27 cellular contexts compared by ENCODE assay signal in the genomic region with DNA sequence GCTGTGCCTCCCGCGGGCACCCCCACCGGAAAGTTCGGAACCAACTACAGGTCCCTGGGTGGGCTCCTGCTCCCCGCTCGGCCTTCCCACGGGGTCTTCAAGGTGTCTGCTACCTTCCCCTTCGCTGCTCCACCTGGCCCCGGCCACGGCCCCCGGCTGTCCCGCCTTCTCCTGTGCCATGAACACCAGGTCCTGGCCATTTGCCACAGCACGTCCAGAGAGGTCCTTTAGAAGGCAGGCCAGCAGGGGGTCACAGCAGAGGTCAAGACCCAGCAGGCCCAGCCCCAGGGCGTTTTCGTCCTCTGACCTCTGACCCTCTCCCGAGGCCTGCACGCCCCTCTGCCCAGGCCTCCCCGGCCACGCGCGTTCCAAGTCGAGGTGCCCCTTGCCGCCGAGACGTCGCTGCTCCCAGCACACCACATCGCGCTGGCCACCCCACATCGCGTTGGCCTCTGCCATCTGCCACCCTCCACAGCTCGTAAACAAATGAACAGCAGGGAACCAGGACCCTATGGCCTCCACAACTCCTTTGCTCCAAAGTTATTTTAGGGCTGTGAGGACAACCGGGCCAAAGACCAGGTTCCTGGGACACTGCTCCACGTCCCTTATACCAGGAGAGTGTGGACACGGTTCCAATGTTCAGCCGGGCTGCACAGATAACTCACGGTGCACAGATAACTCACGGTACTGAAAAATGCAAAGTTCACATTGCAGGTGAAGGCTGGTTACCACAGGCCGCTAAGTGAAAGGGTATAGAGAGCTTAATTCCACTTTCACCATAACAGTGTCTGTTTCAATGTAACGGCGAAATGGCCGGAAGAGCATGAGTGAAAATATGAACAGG.
DNase-seq lines count a peak whose midpoint lies in the region; ATAC-seq and TF ChIP-seq lines count a peak whose summit lies in the region.
"Had no signal": no experiment of that assay in that cellular context is flagged by ENCODE, and none has a peak within 500 bp of the region (broad histone marks: within the 10 kb centered on the region; RNA-seq: fewer than 3 reads in every experiment).

No MANE protein-coding gene starts in this region.

- H3K79me2 ChIP-seq in H9 (ENCODE audit: insufficient read depth, low read length) = no peaks in the 10 kb centered on the region

- no peak overlapping the region for H2AFZ ChIP-seq in H9 (ENCODE audit: low read length)

- H3K4me3 Mint-ChIP-seq in H9 (no peak overlapping the region), progenitor cell of endocrine pancreas (ENCODE audit: low read depth) (no peak overlapping the region)
- H3K4me3 Mint-ChIP-seq: effector memory CD8-positive, alpha-beta T cell; T-helper 2 cell treated with Interferon-gamma antibody and Interleukin-4, amounts not matched to agents 5 μg/mL and 100 μg/mL, for 36 hours had no signal

- H3K27me3 Mint-ChIP-seq in H9 (ENCODE audit: low read depth) (peaks cover 8% of the 10 kb centered on the region; the same call in 1 of the 2 replicates), progenitor cell of endocrine pancreas (peaks cover 16% of the 10 kb centered on the region)

- H4K8ac ChIP-seq in H9 (replicated peaks; ENCODE audit: insufficient read length, low read depth, low read length) = no peak overlapping the region

- peak overlapping the region; percentile 11 for H3K18ac ChIP-seq in H9 (ENCODE audit: insufficient read length, low read depth, low read length)

- H3K27ac ChIP-seq in H9 (ENCODE audit: insufficient read length, low read depth, low read length) = no peak overlapping the region
- no peak overlapping the region for H3K27ac ChIP-seq in WERI-Rb-1
- H3K27ac ChIP-seq: BLaER1 treated with 17β-estradiol and CSF1 and Interleukin-3, amounts not matched to agents 10 nM and 100 nM; colonic mucosa; esophagus squamous epithelium; neutrophil; thoracic aorta; VCaP had no signal

- no CpG with 5 or more reads among the region's 41 CpGs for WGBS in H9 (ENCODE audit: extremely low coverage, insufficient read length, low lambda C conversion rate)

- H4K5ac ChIP-seq in H9 (ENCODE audit: insufficient read length, low read depth, low read length) = no peak overlapping the region

- no peaks in the 10 kb centered on the region for H3K4me1 ChIP-seq in H9 (ENCODE audit: insufficient read depth, low read length)
- H3K4me1 ChIP-seq: Caco-2, colonic mucosa had no signal

- no peak overlapping the region for H3K9ac ChIP-seq in H9 (ENCODE audit: extremely low read depth, insufficient read length, low read length)
- H3K9ac ChIP-seq: BLaER1 treated with 17β-estradiol and CSF1 and Interleukin-3, amounts not matched to agents 10 nM and 100 nM had no signal

- H3K9me3 Mint-ChIP-seq in H9 = peaks cover 8 to 14% of the 10 kb centered on the region in 2 experiments; a peak in 4 of 5 replicates
- H3K9me3 Mint-ChIP-seq in progenitor cell of endocrine pancreas (ENCODE audit: low read depth) = peaks cover 9% of the 10 kb centered on the region
- H3K9me3 Mint-ChIP-seq: effector memory CD8-positive, alpha-beta T cell; T-helper 2 cell treated with Interferon-gamma antibody and Interleukin-4, amounts not matched to agents 5 μg/mL and 100 μg/mL, for 36 hours had no signal

- H3K4me1 Mint-ChIP-seq in H9 (peaks cover 3 to 5% of the 10 kb centered on the region in 2 experiments; a peak in 2 of 4 replicates), progenitor cell of endocrine pancreas (ENCODE audit: low read depth) (peaks cover 16% of the 10 kb centered on the region)

- DNase-seq in H9 (peak; percentile 23), WERI-Rb-1 (peak; percentile 1), islet precursor cell (peak; percentile 43), progenitor cell of endocrine pancreas (ENCODE audit: low spot score, unreplicated experiment) (peak; percentile 7), epidermal melanocyte (ENCODE audit: insufficient read length, low spot score) (no peak)
- DNase-seq: activated CD4-positive, alpha-beta T cell treated with anti-CD3 and anti-CD28 coated beads, Interleukin-2, amount 50 U/mL, for 48 hours; colonic mucosa; DMS79; effector memory CD8-positive, alpha-beta T cell; esophagus squamous epithelium; hypothalamus; Kasumi-1; NCI-H187; NCI-H69; RPMI8226; stimulated activated CD4-positive, alpha-beta T cell treated with anti-CD3 and anti-CD28 coated beads, Interleukin-12 subunit alpha, Interleukin-12 subunit beta, amount 100 ng/mL, for 4 hours; stimulated activated naive CD4-positive, alpha-beta T cell treated with Interleukin-2 at 50 U/mL for 16 hours had no signal

- no peak overlapping the region for H2BK120ac ChIP-seq in H9 (ENCODE audit: low read depth, low read length, poor library complexity, severe bottlenecking)

- no peak overlapping the region for H3K56ac ChIP-seq in H9 (ENCODE audit: insufficient read length, low read depth, low read length)

- no peaks in the 10 kb centered on the region for H3K9me3 ChIP-seq in H9 (ENCODE audit: control insufficient read depth, low read depth, low read length)
- H3K9me3 ChIP-seq in WERI-Rb-1 (ENCODE audit: severe bottlenecking) = peaks cover 8% of the 10 kb centered on the region
- H3K9me3 ChIP-seq: Caco-2, colonic mucosa, neutrophil, thoracic aorta had no signal

- no peak overlapping the region for H4K91ac ChIP-seq in H9 (ENCODE audit: insufficient read length, low read depth, low read length)

- no peak overlapping the region for H2BK20ac ChIP-seq in H9 (ENCODE audit: low read depth, low read length, poor library complexity, severe bottlenecking)

- no peak overlapping the region for H3T11ph ChIP-seq in H9 (ENCODE audit: low read length)

- H3K27ac Mint-ChIP-seq in H9 (no peak overlapping the region), progenitor cell of endocrine pancreas (no peak overlapping the region)
- H3K27ac Mint-ChIP-seq: effector memory CD8-positive, alpha-beta T cell; T-helper 2 cell treated with Interferon-gamma antibody and Interleukin-4, amounts not matched to agents 5 μg/mL and 100 μg/mL, for 36 hours had no signal

- no peaks in the 10 kb centered on the region for H3K23me2 ChIP-seq in H9 (ENCODE audit: insufficient read length, low read depth, low read length, poor library complexity, severe bottlenecking)

- H3K4me3 ChIP-seq in WERI-Rb-1 (ENCODE audit: low read depth, low read length) = no peak overlapping the region
- H3K4me3 ChIP-seq: BLaER1 treated with 17β-estradiol and CSF1 and Interleukin-3, amounts not matched to agents 10 nM and 100 nM; colonic mucosa; esophagus squamous epithelium; lung; thoracic aorta had no signal

- H3K36me3 ChIP-seq in WERI-Rb-1 = no peaks in the 10 kb centered on the region
- H3K36me3 ChIP-seq: BLaER1 treated with 17β-estradiol and CSF1 and Interleukin-3, amounts not matched to agents 10 nM and 100 nM; colonic mucosa; esophagus squamous epithelium; neutrophil; thoracic aorta had no signal

- H3K23ac ChIP-seq in H9 (ENCODE audit: insufficient read length, low read depth, low read length) = no peak overlapping the region

- H2AK5ac ChIP-seq in H9 (ENCODE audit: insufficient read length, low read length) = no peak overlapping the region

- no peak overlapping the region for H2BK15ac ChIP-seq in H9 (ENCODE audit: low read depth, low read length)

- no peak overlapping the region for H3K4me2 ChIP-seq in H9 (ENCODE audit: insufficient read depth, insufficient read length, low read length)
- H3K4me2 ChIP-seq: BLaER1 treated with 17β-estradiol and CSF1 and Interleukin-3, amounts not matched to agents 10 nM and 100 nM had no signal

- H3K36me3 Mint-ChIP-seq in H9 (ENCODE audit: insufficient read depth in 1 of 3, low read depth in 3 of 3) (peaks cover 0 to 1% (median 0%) of the 10 kb centered on the region in 3 experiments; a peak in 1 of 7 replicates), progenitor cell of endocrine pancreas (ENCODE audit: insufficient read depth) (peaks cover 8% of the 10 kb centered on the region)

- H4K20me1 ChIP-seq in H9 (ENCODE audit: control insufficient read depth, insufficient read depth, insufficient read length) = no peaks in the 10 kb centered on the region

- TF ChIP-seq CTCF in H9 (conservative IDR thresholded peaks at IDR 0.05) = no peak
- no peak for TF ChIP-seq CTCF in WERI-Rb-1 (IDR thresholded peaks at IDR 0.05; ENCODE audit: low read depth, low read length)
- TF ChIP-seq CTCF in progenitor cell of endocrine pancreas (IDR thresholded peaks at IDR 0.05; ENCODE audit: unreplicated experiment) = no peak

- H3K79me1 ChIP-seq in H9 (ENCODE audit: insufficient read depth, low read depth, low read length, poor library complexity, severe bottlenecking) = no peaks in the 10 kb centered on the region

- H2BK5ac ChIP-seq in H9 (ENCODE audit: insufficient read length, low read length) = no peak overlapping the region

- ATAC-seq in HG03571 (IDR thresholded peaks at IDR 0.05; ENCODE audit: unreplicated experiment) (no peak), HG02973 (IDR thresholded peaks at IDR 0.05; ENCODE audit: unreplicated experiment) (no peak), GM19328 (IDR thresholded peaks at IDR 0.05; ENCODE audit: unreplicated experiment) (no peak)
- ATAC-seq: effector memory CD8-positive, alpha-beta T cell had no signal

- H3K27me3 ChIP-seq in H9 (ENCODE audit: insufficient read depth, low read length) (no peaks in the 10 kb centered on the region), WERI-Rb-1 (ENCODE audit: insufficient read depth, low read depth, severe bottlenecking) (no peaks in the 10 kb centered on the region)
- H3K27me3 ChIP-seq: colonic mucosa had no signal

- no peak overlapping the region for H3K4ac ChIP-seq in H9 (ENCODE audit: low read depth, low read length)

- H3K14ac ChIP-seq in H9 (ENCODE audit: insufficient read depth, low read length) = no peak overlapping the region; the same call in 1 of the 2 replicates

- H2BK12ac ChIP-seq in H9 (ENCODE audit: insufficient read length, low read depth, low read length) = no peak overlapping the region
